ENCODE assay signal across 1 cellular context in genomic region chr2:190527214-190527613, GRCh38.
TF ChIP-seq lines count a peak whose summit lies in the region.

No MANE protein-coding gene starts in this region.

TF ChIP-seq in GM12878, 131 proteins besides CTCF, POLR2A, EP300 and RAD21:
- peak; percentile 61 to 93 for TF ChIP-seq SRF (IDR thresholded peaks at IDR 0.05; ENCODE audit: low read depth in 2 of 2, low read length in 2 of 2)
- TF ChIP-seq IKZF2 (IDR thresholded peaks at IDR 0.05): peak in 1 of 2 experiments; percentile 16; a peak in 1 of 4 replicates
- TF ChIP-seq STAT3 (IDR thresholded peaks at IDR 0.05; ENCODE audit: low read depth, low read length): no peak
